Comparison of ENCODE assay signal across 31 cellular contexts in genomic region chr2:1069847-1070246, GRCh38.
"Had no signal": no experiment of that assay in that cellular context is flagged by ENCODE, and none has a peak within 500 bp of the region (broad histone marks: within the 10 kb centered on the region; RNA-seq: fewer than 3 reads in every experiment).

No MANE protein-coding gene starts in this region.

- H3K9me3 ChIP-seq: ascending aorta had no signal

- H3K4me1 ChIP-seq: ascending aorta had no signal

- H3K4me1 Mint-ChIP-seq: activated CD4-positive, alpha-beta memory T cell treated with anti-CD3 and anti-CD28 coated beads, Interleukin-2, amount 10 ng/mL, durations not matched to agents 7 days and 5 days; activated CD4-positive, alpha-beta T cell treated with anti-CD3 and anti-CD28 coated beads, Interleukin-2, amount 10 ng/mL, durations not matched to agents 7 days and 5 days; activated naive CD4-positive, alpha-beta T cell treated with anti-CD3 and anti-CD28 coated beads, Interleukin-2, amount 10 ng/mL, durations not matched to agents 7 days and 5 days; activated naive CD8-positive, alpha-beta T cell treated with anti-CD3 and anti-CD28 coated beads, Interleukin-2, amount 10 ng/mL, durations not matched to agents 7 days and 5 days; central memory CD8-positive, alpha-beta T cell; endodermal cell had no signal

- H3K27ac Mint-ChIP-seq: activated CD4-positive, alpha-beta memory T cell treated with anti-CD3 and anti-CD28 coated beads, Interleukin-2, amount 10 ng/mL, durations not matched to agents 7 days and 5 days; activated CD4-positive, alpha-beta T cell treated with anti-CD3 and anti-CD28 coated beads, Interleukin-2, amount 10 ng/mL, durations not matched to agents 7 days and 5 days; activated naive CD4-positive, alpha-beta T cell treated with anti-CD3 and anti-CD28 coated beads, Interleukin-2, amount 10 ng/mL, durations not matched to agents 7 days and 5 days; activated naive CD4-positive, alpha-beta T cell treated with anti-CD3 and anti-CD28 coated beads, Interleukin-2, amount 50 U/mL, for 72 hours; activated naive CD8-positive, alpha-beta T cell treated with anti-CD3 and anti-CD28 coated beads, Interleukin-2, amount 10 ng/mL, durations not matched to agents 7 days and 5 days; activated T-cell treated with anti-CD3 and anti-CD28 coated beads, Interleukin-2, amount 50 U/mL, for 24 hours; activated T-cell treated with anti-CD3 and anti-CD28 coated beads, Interleukin-2, amount 50 U/mL, for 72 hours; dendritic cell treated with granulocyte-macrophage colony-stimulating factor and Interleukin-4, amounts not matched to agents 40 ng/mL and 50 ng/mL, for 4 days; endodermal cell; T-helper 17 cell; T-helper 2 cell treated with Interferon-gamma antibody and Interleukin-4, amounts not matched to agents 5 μg/mL and 100 μg/mL, for 36 hours; WTC11 had no signal

- DNase-seq: activated CD4-positive, alpha-beta memory T cell treated with anti-CD3 and anti-CD28 coated beads, Interleukin-2, amount 10 ng/mL, durations not matched to agents 7 days and 5 days; activated CD4-positive, alpha-beta T cell treated with anti-CD3 and anti-CD28 coated beads for 1 hour; activated CD4-positive, alpha-beta T cell treated with anti-CD3 and anti-CD28 coated beads for 4 hours; activated CD4-positive, alpha-beta T cell treated with anti-CD3 and anti-CD28 coated beads, Interleukin-2, amount 10 ng/mL, durations not matched to agents 7 days and 5 days; activated CD4-positive, alpha-beta T cell treated with anti-CD3 and anti-CD28 coated beads, Interleukin-2, amount 50 U/mL, for 4 hours; activated CD8-positive, alpha-beta memory T cell treated with anti-CD3 and anti-CD28 coated beads, Interleukin-2, amount 50 U/mL, for 48 hours; activated gamma-delta T cell; activated naive CD4-positive, alpha-beta T cell; activated naive CD4-positive, alpha-beta T cell treated with anti-CD3 and anti-CD28 coated beads, Interleukin-2, amount 10 ng/mL, durations not matched to agents 7 days and 5 days; activated naive CD8-positive, alpha-beta T cell treated with anti-CD3 and anti-CD28 coated beads, Interleukin-2, amount 10 ng/mL, durations not matched to agents 7 days and 5 days; activated T-cell treated with anti-CD3 and anti-CD28 coated beads for 4 hours; activated T-cell treated with anti-CD3 and anti-CD28 coated beads, Interleukin-2, amount 50 U/mL, for 24 hours; activated T-cell treated with anti-CD3 and anti-CD28 coated beads, Interleukin-2, amount 50 U/mL, for 72 hours; brain microvascular endothelial cell; dorsolateral prefrontal cortex; effector memory CD4-positive, alpha-beta T cell; endodermal cell; foreskin fibroblast; T-helper 1 cell; T-helper 17 cell; T1000 had no signal

- H3K4me3 ChIP-seq: ascending aorta, coronary artery, dorsolateral prefrontal cortex had no signal

- H3K27me3 ChIP-seq: ascending aorta, brain microvascular endothelial cell had no signal

- H3K27me3 Mint-ChIP-seq: activated naive CD4-positive, alpha-beta T cell treated with anti-CD3 and anti-CD28 coated beads, Interleukin-2, amount 10 ng/mL, durations not matched to agents 7 days and 5 days; dendritic cell treated with granulocyte-macrophage colony-stimulating factor and Interleukin-4, amounts not matched to agents 40 ng/mL and 50 ng/mL, for 4 days had no signal

- H3K4me3 Mint-ChIP-seq: activated CD4-positive, alpha-beta memory T cell treated with anti-CD3 and anti-CD28 coated beads, Interleukin-2, amount 10 ng/mL, durations not matched to agents 7 days and 5 days; activated CD4-positive, alpha-beta T cell treated with anti-CD3 and anti-CD28 coated beads, Interleukin-2, amount 10 ng/mL, durations not matched to agents 7 days and 5 days; activated naive CD4-positive, alpha-beta T cell treated with anti-CD3 and anti-CD28 coated beads, Interleukin-2, amount 10 ng/mL, durations not matched to agents 7 days and 5 days; activated naive CD8-positive, alpha-beta T cell treated with anti-CD3 and anti-CD28 coated beads, Interleukin-2, amount 10 ng/mL, durations not matched to agents 7 days and 5 days; activated T-cell treated with anti-CD3 and anti-CD28 coated beads, Interleukin-2, amount 50 U/mL, for 24 hours; activated T-cell treated with anti-CD3 and anti-CD28 coated beads, Interleukin-2, amount 50 U/mL, for 72 hours; central memory CD8-positive, alpha-beta T cell; dendritic cell treated with granulocyte-macrophage colony-stimulating factor and Interleukin-4, amounts not matched to agents 40 ng/mL and 50 ng/mL, for 4 days; endodermal cell; T-helper 17 cell; T-helper 2 cell treated with Interferon-gamma antibody and Interleukin-4, amounts not matched to agents 5 μg/mL and 100 μg/mL, for 36 hours; WTC11 had no signal

- H3K9me3 Mint-ChIP-seq: activated CD4-positive, alpha-beta memory T cell treated with anti-CD3 and anti-CD28 coated beads, Interleukin-2, amount 10 ng/mL, durations not matched to agents 7 days and 5 days; activated CD4-positive, alpha-beta T cell treated with anti-CD3 and anti-CD28 coated beads, Interleukin-2, amount 10 ng/mL, durations not matched to agents 7 days and 5 days; activated T-cell treated with anti-CD3 and anti-CD28 coated beads, Interleukin-2, amount 50 U/mL, for 24 hours; dendritic cell treated with granulocyte-macrophage colony-stimulating factor and Interleukin-4, amounts not matched to agents 40 ng/mL and 50 ng/mL, for 4 days; T-helper 2 cell treated with Interferon-gamma antibody and Interleukin-4, amounts not matched to agents 5 μg/mL and 100 μg/mL, for 36 hours had no signal

- H3K36me3 ChIP-seq: ascending aorta, brain microvascular endothelial cell had no signal

- H3K27ac ChIP-seq: ascending aorta, brain microvascular endothelial cell, coronary artery, dorsolateral prefrontal cortex had no signal

- ATAC-seq: activated naive CD4-positive, alpha-beta T cell treated with anti-CD3 and anti-CD28 coated beads, Interleukin-2, amount 50 U/mL, for 72 hours; activated T-cell treated with anti-CD3 and anti-CD28 coated beads, Interleukin-2, amount 50 U/mL, for 72 hours; esophagus mucosa; T-helper 17 cell; WTC11 had no signal

- H3K36me3 Mint-ChIP-seq: activated naive CD4-positive, alpha-beta T cell treated with anti-CD3 and anti-CD28 coated beads, Interleukin-2, amount 10 ng/mL, durations not matched to agents 7 days and 5 days; activated naive CD4-positive, alpha-beta T cell treated with anti-CD3 and anti-CD28 coated beads, Interleukin-2, amount 50 U/mL, for 72 hours had no signal

- FAIRE-seq: bronchial epithelial cell, frontal cortex had no signal
